Comparison of ENCODE assay signal across 9 cellular contexts in the genomic region with DNA sequence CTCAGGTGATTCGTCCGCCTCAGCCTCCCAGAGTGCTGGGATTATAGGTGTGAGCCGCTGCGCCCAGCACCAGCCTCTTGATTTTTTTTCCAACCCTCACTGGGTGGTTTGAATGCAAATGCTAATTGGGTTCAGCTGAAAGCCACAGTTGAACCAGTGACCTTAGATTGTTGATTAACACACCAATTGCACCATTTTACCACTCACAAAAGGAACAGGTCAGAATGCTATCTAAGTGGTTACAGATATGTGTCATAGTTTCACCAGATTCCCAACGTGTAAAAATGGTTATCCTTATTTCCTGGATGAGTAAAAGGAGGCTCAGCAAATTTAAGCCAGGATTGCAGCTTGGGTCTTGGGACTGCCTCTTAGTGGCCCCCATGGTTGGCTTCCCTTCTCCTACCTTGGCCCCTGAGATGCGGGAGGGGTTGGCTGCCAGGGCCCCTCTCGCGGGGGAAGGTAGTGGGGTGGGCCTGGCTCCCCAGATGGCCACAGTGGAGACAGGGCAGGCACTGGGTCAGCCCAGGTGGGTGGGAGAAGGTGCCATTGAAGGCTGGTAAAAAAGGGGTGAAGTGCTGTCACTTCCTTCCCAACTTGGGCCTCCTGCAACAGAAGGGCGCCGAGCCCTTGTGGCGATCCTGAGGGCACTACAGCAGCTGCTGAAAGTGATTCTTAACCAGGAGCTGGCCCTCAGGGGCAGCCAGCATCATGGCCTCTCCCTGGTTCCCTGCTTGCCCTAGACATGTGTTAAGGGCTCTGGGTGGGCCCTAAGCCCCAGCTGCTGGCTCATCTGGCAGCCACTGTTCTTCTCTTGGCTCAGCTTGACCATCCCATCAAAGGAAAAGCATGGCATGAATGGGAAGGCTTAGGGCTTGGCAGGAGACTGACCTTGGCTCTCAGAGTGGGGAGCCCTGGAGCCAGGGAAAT.
DNase-seq lines count a peak whose midpoint lies in the region; ATAC-seq and TF ChIP-seq lines count a peak whose summit lies in the region.
"Had no signal": no experiment of that assay in that cellular context is flagged by ENCODE, and none has a peak within 500 bp of the region (broad histone marks: within the 10 kb centered on the region; RNA-seq: fewer than 3 reads in every experiment).

No MANE protein-coding gene starts in this region.

- H3K4me1 Mint-ChIP-seq in progenitor cell of endocrine pancreas (ENCODE audit: low read depth) = peaks cover 54% of the 10 kb centered on the region

- no peaks in the 10 kb centered on the region for H3K27me3 Mint-ChIP-seq in progenitor cell of endocrine pancreas

- H3K27me3 ChIP-seq in brain microvascular endothelial cell (replicated peaks) = no peaks in the 10 kb centered on the region
- H3K27me3 ChIP-seq: upper lobe of right lung had no signal

- no peak overlapping the region for H3K27ac ChIP-seq in brain microvascular endothelial cell
- H3K27ac ChIP-seq: upper lobe of right lung had no signal

- peak; percentile 69 for ATAC-seq in GM19463 (IDR thresholded peaks at IDR 0.05; ENCODE audit: unreplicated experiment)
- ATAC-seq: upper lobe of right lung had no signal

- no peaks in the 10 kb centered on the region for H3K36me3 ChIP-seq in brain microvascular endothelial cell (replicated peaks)
- H3K36me3 ChIP-seq: upper lobe of right lung had no signal

- in situ Hi-C loops in brain microvascular endothelial cell (cut with HindIII; ENCODE audit: low pct_ligation_motif_present, low sequenced_read_pairs) = no loop called here

- DNase-seq in NCI-H226 = peak; percentile 85
- peak; percentile 95 for DNase-seq in epithelial cell of proximal tubule (ENCODE audit: low read depth)
- no peak for DNase-seq in progenitor cell of endocrine pancreas (ENCODE audit: low spot score, unreplicated experiment)
- no peak for DNase-seq in midbrain (lab: John Stamatoyannopoulos, UW)
- DNase-seq in brain microvascular endothelial cell = no peak
- DNase-seq in NCI-H510A treated with DMSO at 0.1 percent for 48 hours (lab: John Stamatoyannopoulos, UW) = no peak
- no peak for DNase-seq in COR-L47 (lab: John Stamatoyannopoulos, UW)
- DNase-seq: upper lobe of right lung had no signal

- H3K4me3 Mint-ChIP-seq in progenitor cell of endocrine pancreas (ENCODE audit: low read depth) = no peak overlapping the region

- peaks cover 2% of the 10 kb centered on the region for H3K9me3 Mint-ChIP-seq in progenitor cell of endocrine pancreas (ENCODE audit: low read depth)

- TF ChIP-seq CTCF in epithelial cell of proximal tubule (conservative IDR thresholded peaks at IDR 0.05; ENCODE audit: low read depth, low read length) (no peak), progenitor cell of endocrine pancreas (IDR thresholded peaks at IDR 0.05; ENCODE audit: unreplicated experiment) (no peak), brain microvascular endothelial cell (IDR thresholded peaks at IDR 0.05; ENCODE audit: low read depth, low read length, missing control alignments) (no peak)

- H3K4me3 ChIP-seq in epithelial cell of proximal tubule (ENCODE audit: low read depth, low read length) = no peak overlapping the region
- H3K4me3 ChIP-seq in brain microvascular endothelial cell (ENCODE audit: low read depth, low read length) = no peak overlapping the region
- H3K4me3 ChIP-seq: upper lobe of right lung had no signal

- H3K36me3 Mint-ChIP-seq in progenitor cell of endocrine pancreas (ENCODE audit: insufficient read depth) = no peaks in the 10 kb centered on the region

- H3K27ac Mint-ChIP-seq in progenitor cell of endocrine pancreas = peak overlapping the region; percentile 62

Comparison
In these comparisons a context has a peak if more than half of its experiments do, and no peak if none do; other contexts are left out.
1. DNase-seq: peak in NCI-H226 (single experiment) and epithelial cell of proximal tubule (single experiment); none in progenitor cell of endocrine pancreas (single experiment), midbrain (single experiment), brain microvascular endothelial cell (single experiment), NCI-H510A treated with DMSO at 0.1 percent for 48 hours (single experiment) and COR-L47 (single experiment).